ENCODE assay signal across 23 cellular contexts in genomic region chr1:86618358-86618757, GRCh38.
"Had no signal": no experiment of that assay in that cellular context is flagged by ENCODE, and none has a peak within 500 bp of the region (broad histone marks: within the 10 kb centered on the region; RNA-seq: fewer than 3 reads in every experiment).

No MANE protein-coding gene starts in this region.

- H3K4me3 ChIP-seq: ascending aorta, heart right ventricle, lower lobe of right lung, thoracic aorta had no signal

- H3K9me3 Mint-ChIP-seq: type B pancreatic cell had no signal

- H3K27ac ChIP-seq: ascending aorta, brain microvascular endothelial cell, heart right ventricle, lower lobe of right lung, thoracic aorta had no signal

- H3K4me3 Mint-ChIP-seq: activated CD8-positive, alpha-beta T cell treated with anti-CD3 and anti-CD28 coated beads, Interleukin-2, amount 10 ng/mL, durations not matched to agents 7 days and 5 days; naive thymus-derived CD4-positive, alpha-beta T cell; neural crest cell; type B pancreatic cell had no signal

- H3K36me3 Mint-ChIP-seq: type B pancreatic cell had no signal

- H3K27me3 Mint-ChIP-seq: type B pancreatic cell had no signal

- H3K27ac Mint-ChIP-seq: activated CD8-positive, alpha-beta T cell treated with anti-CD3 and anti-CD28 coated beads, Interleukin-2, amount 10 ng/mL, durations not matched to agents 7 days and 5 days; activated naive CD4-positive, alpha-beta T cell treated with anti-CD3 and anti-CD28 coated beads, Interleukin-2, amount 50 U/mL, for 72 hours; naive thymus-derived CD4-positive, alpha-beta T cell; type B pancreatic cell had no signal

- H3K9me3 ChIP-seq: lower lobe of right lung had no signal

- H3K4me1 Mint-ChIP-seq: neural crest cell had no signal

- DNase-seq: activated CD4-positive, alpha-beta T cell treated with anti-CD3 and anti-CD28 coated beads, Interleukin-2, amount 50 U/mL, for 1 hour; activated CD4-positive, CD25-positive, alpha-beta regulatory T cell treated with anti-CD3 and anti-CD28 coated beads, Interleukin-2, amount 50 U/mL, for 72 hours; activated CD8-positive, alpha-beta T cell treated with anti-CD3 and anti-CD28 coated beads, Interleukin-2, amount 10 ng/mL, durations not matched to agents 7 days and 5 days; activated gamma-delta T cell treated with Interleukin-2 at 50 U/mL for 16 hours; activated T-cell treated with anti-CD3 and anti-CD28 coated beads, Interleukin-2, amount 50 U/mL, for 1 hour; brain microvascular endothelial cell; central memory CD4-positive, alpha-beta T cell; dermis blood vessel endothelial cell; effector CD8-positive, alpha-beta T cell; heart right ventricle; kidney; lower lobe of right lung; naive thymus-derived CD4-positive, alpha-beta T cell; posterior cingulate gyrus; retina; stimulated activated CD4-positive, alpha-beta T cell treated with anti-CD3 and anti-CD28 coated beads, Interleukin-4, amount 100 ng/mL, for 24 hours; stimulated activated naive CD4-positive, alpha-beta T cell treated with Interleukin-2 at 50 U/mL for 16 hours had no signal

- ATAC-seq: activated CD8-positive, alpha-beta T cell treated with anti-CD3 and anti-CD28 coated beads, Interleukin-2, amount 10 ng/mL, durations not matched to agents 7 days and 5 days; activated naive CD4-positive, alpha-beta T cell treated with anti-CD3 and anti-CD28 coated beads, Interleukin-2, amount 50 U/mL, for 72 hours; heart right ventricle; left lobe of liver; lower lobe of right lung; naive thymus-derived CD4-positive, alpha-beta T cell had no signal

- H3K36me3 ChIP-seq: ascending aorta, brain microvascular endothelial cell, heart right ventricle, lower lobe of right lung, thoracic aorta had no signal

- H3K27me3 ChIP-seq: ascending aorta, brain microvascular endothelial cell, heart right ventricle had no signal

- H3K4me1 ChIP-seq: ascending aorta, lower lobe of right lung had no signal
